Comparison of ENCODE assay signal across 8 cellular contexts in genomic region chr9:83920942-83921707, GRCh38. TPM values are rescaled to one million over a fixed set of nuclear protein-coding genes. Genes with fewer than 3 reads are reported as not detected.
A peak's percentile ranks its signal among the peaks of the same experiment; 100 is the strongest.
DNase-seq lines count a peak whose midpoint lies in the region; ATAC-seq, FAIRE-seq and TF ChIP-seq lines count a peak whose summit lies in the region.

KIF27 (minus strand) TSS chr9:83921432; CDS start chr9:83915591, 5,841 bp downstream.

- H3K27ac ChIP-seq in keratinocyte (ENCODE audit: control insufficient read depth, insufficient read depth, low read length) = peak within 1 kb of the TSS; percentile 80

- no peaks in the 10 kb centered on the region for H3K9me3 ChIP-seq in keratinocyte (ENCODE audit: control insufficient read depth, low read depth, low read length)

- no peaks in the 10 kb centered on the region for H3K4me1 ChIP-seq in keratinocyte (ENCODE audit: control insufficient read depth, extremely low read depth, insufficient read depth, low read length)

- H3K27me3 ChIP-seq in keratinocyte (ENCODE audit: control insufficient read depth, extremely low read depth, insufficient read depth, low read length) = no peaks in the 10 kb centered on the region

- peak; percentile 48 for FAIRE-seq in keratinocyte (lab: Jason Lieb, UNC)

- peak within 1 kb of the TSS; percentile 70 for H3K9ac ChIP-seq in keratinocyte (ENCODE audit: control insufficient read depth, extremely low read depth, insufficient read depth, low read length)

- H3K4me2 ChIP-seq in keratinocyte (ENCODE audit: control insufficient read depth, extremely low read depth, insufficient read depth, low read depth, low read length) = peak within 1 kb of the TSS; percentile 95

- peak within 1 kb of the TSS; percentile 64 to 72 (median 69) for H3K4me3 ChIP-seq in keratinocyte (ENCODE audit: control insufficient read depth in 2 of 3, extremely low read depth in 1 of 3, insufficient read depth in 2 of 3, low read depth in 1 of 3, low read length in 3 of 3)

- no peaks in the 10 kb centered on the region for H3K36me3 ChIP-seq in keratinocyte (ENCODE audit: control insufficient read depth in 2 of 2, extremely low read depth in 1 of 2, insufficient read depth in 2 of 2, low read length in 2 of 2)

- no peaks in the 10 kb centered on the region for H3K9me1 ChIP-seq in keratinocyte (ENCODE audit: control insufficient read depth, extremely low read depth, insufficient read depth, low read length)

- peak in 2 of 3 experiments; percentile 39 to 44 for TF ChIP-seq CTCF in keratinocyte (optimal IDR thresholded peaks at IDR 0.05 in 1 of 3, IDR thresholded peaks at IDR 0.05 in 1 of 3, conservative IDR thresholded peaks at IDR 0.05 in 1 of 3; ENCODE audit: extremely low read depth in 1 of 3, insufficient read depth in 2 of 3, low read length in 3 of 3)

- peaks cover 2% of the 10 kb centered on the region for H3K79me2 ChIP-seq in keratinocyte (ENCODE audit: control insufficient read depth, insufficient read depth, low read length)

- peak; percentile 88 for ATAC-seq in GM19043 (IDR thresholded peaks at IDR 0.05; ENCODE audit: low read depth, unreplicated experiment)
- peak; percentile 92 for ATAC-seq in HG03354 (IDR thresholded peaks at IDR 0.05; ENCODE audit: poor library complexity, severe bottlenecking, unreplicated experiment)
- ATAC-seq in activated CD4-positive, CD25-positive, alpha-beta regulatory T cell treated with anti-CD3 and anti-CD28 coated beads, Interleukin-2, amount 50 U/mL, for 24 hours = peak; percentile 89

- DNase-seq in Ammon's horn (ENCODE audit: low spot score) = peak; percentile 98
- peak; percentile 46 to 93 for DNase-seq in NCI-H446 (lab: John Stamatoyannopoulos, UW)
- DNase-seq in cerebellar cortex (ENCODE audit: low spot score) = peak; percentile 94
- no peak for DNase-seq in keratinocyte (ENCODE audit: low read depth, low spot score)
- peak; percentile 94 to 99 (median 96) for DNase-seq in stimulated activated CD4-positive, alpha-beta T cell treated with anti-CD3 and anti-CD28 coated beads, Interleukin-12 subunit alpha, Interleukin-12 subunit beta, amount 100 ng/mL, for 48 hours (ENCODE audit: low read depth in 2 of 3, low spot score in 1 of 3)

- H2AFZ ChIP-seq in keratinocyte (ENCODE audit: control insufficient read depth, low read length) = peak within 1 kb of the TSS; percentile 91

- H4K20me1 ChIP-seq in keratinocyte (ENCODE audit: control insufficient read depth, extremely low read depth, insufficient read depth, low read length) = no peaks in the 10 kb centered on the region

- dilution Hi-C loops in keratinocyte (cut with MboI; ENCODE audit: extremely low pct_ligation_motif_present, low sequenced_read_pairs) = no loop called here

RNA-seq across cellular contexts. Expression of gene KIF27, which starts in this region (rescaled TPM):
- 1.0 to 2.2 TPM (median 1.6 TPM) in 3 replicates for polyA plus RNA-seq in keratinocyte
- 16.7 TPM for polyA plus RNA-seq in keratinocyte (2011; ENCODE audit: low read depth)
- polyA plus RNA-seq in keratinocyte (2011; cell fraction: cytosol; rRNA removed) = 0.55 and 1.2 TPM in 2 replicates
- 2.6 and 4.3 TPM in 2 replicates for polyA plus RNA-seq in keratinocyte (2011; cell fraction: nucleus; rRNA removed)
- 1.2 and 3.7 TPM in 2 replicates for polyA plus RNA-seq in keratinocyte (2012; ENCODE audit: low replicate concordance)
- polyA minus RNA-seq in keratinocyte = 1.2 to 4.6 TPM (median 1.5 TPM) in 3 replicates
- 1.2 TPM for polyA minus RNA-seq in keratinocyte (2011; cell fraction: cytosol; rRNA and poly(A)+ RNA removed)
- polyA minus RNA-seq in keratinocyte (2011; cell fraction: nucleus; rRNA and poly(A)+ RNA removed) = 3.7 and 5.5 TPM in 2 replicates
